Comparison of ENCODE assay signal across 1 cellular context in the genomic region with DNA sequence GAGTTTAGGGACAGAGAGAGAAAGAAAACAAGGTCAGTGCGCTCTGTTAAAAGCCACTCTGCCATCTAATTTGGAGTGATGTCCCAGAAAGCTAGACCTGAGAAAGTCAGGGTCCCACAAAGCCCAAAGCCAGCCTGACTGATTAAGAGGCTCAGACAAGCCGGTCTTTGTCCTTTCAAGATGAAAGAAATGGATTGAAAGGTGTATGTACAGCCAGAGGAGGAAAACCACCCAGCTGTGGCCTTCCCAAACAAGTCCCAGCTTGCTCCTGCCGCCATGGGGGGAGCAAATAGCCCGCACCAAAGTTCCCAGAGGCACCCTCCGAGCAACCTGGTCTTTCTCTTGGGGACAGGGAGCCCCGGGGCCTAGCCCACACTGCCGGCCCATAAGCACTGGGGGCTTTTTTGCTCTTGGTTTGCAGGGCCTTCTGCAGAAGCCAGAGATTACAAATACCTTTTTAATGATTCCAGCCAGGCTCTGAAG.
TF ChIP-seq lines count a peak whose summit lies in the region.

No MANE protein-coding gene starts in this region.

TF ChIP-seq in HEK293, 187 proteins besides CTCF, POLR2A, EP300 and RAD21 (continued from another document):
- TF ChIP-seq ZNF76 (tag by site-specific recombination; IDR thresholded peaks at IDR 0.05; ENCODE audit: borderline replicate concordance, low read depth), result peak; percentile 69; the same call in 1 of the 2 replicates
- TF ChIP-seq PATZ1 (tag by site-specific recombination; IDR thresholded peaks at IDR 0.05), result peak; percentile 35; the same call in 1 of the 2 replicates
- TF ChIP-seq OSR2 (tag by site-specific recombination; IDR thresholded peaks at IDR 0.05), result peak; percentile 63
- TF ChIP-seq ZNF561 (tag by site-specific recombination; IDR thresholded peaks at IDR 0.05; ENCODE audit: borderline replicate concordance), result peak; percentile 40; the same call in 1 of the 2 replicates
- TF ChIP-seq GLIS1 (tag by site-specific recombination; IDR thresholded peaks at IDR 0.05), result 0 out of 2 replicates have a peak, but pooled peaks have one; percentile 49
- no peak for TF ChIP-seq ZNF211 (tag by site-specific recombination; IDR thresholded peaks at IDR 0.05; ENCODE audit: low read depth)
